In the genomic region with DNA sequence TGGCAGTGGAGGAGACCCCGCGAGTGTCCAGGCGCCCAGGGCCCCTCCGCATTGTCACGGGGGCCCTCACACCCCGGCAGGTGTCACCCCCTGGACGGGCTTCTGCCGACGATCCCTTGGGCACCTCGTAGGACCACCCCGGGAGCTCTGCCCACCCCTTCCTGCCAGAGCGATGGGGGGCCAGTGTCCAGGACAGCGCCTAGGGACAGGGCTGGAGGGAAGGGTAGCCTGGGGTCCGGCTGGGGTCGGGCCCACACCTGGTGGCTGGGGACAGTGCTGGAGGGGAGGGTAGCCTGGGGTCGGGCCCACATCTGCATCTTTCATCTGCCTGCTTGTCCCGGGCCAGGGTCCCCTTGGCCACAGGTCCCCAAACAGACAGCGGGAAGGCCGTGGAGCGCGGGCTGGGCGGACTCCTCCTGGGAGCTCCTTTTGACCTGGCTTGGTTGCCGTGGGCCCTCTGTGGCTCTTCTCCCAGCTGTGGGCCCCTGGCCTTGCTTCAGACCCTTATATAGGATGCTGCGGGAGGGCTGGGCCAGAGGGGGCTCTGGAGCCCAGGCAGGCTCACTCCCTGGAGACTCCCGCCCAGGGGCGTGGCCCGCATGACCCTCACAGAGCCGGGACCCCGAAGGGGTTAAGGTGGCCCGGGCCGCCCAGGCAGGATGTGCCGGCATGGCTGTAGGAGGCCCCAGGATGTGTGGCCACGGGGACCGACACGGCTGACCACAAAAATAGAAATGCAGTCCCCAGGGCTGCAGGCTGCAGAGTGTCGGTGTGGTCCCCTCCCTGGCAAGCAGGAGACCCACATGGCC, we compare ENCODE assay signal across 1 cellular context.
TF ChIP-seq lines count a peak whose summit lies in the region.

No MANE protein-coding gene starts in this region.

TF ChIP-seq in IMR-90, 13 proteins besides CTCF, POLR2A, EP300 and RAD21 (continued from another document):
- TF ChIP-seq, protein P1, sequence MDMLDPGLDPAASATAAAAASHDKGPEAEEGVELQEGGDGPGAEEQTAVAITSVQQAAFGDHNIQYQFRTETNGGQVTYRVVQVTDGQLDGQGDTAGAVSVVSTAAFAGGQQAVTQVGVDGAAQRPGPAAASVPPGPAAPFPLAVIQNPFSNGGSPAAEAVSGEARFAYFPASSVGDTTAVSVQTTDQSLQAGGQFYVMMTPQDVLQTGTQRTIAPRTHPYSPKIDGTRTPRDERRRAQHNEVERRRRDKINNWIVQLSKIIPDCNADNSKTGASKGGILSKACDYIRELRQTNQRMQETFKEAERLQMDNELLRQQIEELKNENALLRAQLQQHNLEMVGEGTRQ (IDR thresholded peaks at IDR 0.05; ENCODE audit: low read depth, low read length), result no peak
- TF ChIP-seq MAFK (IDR thresholded peaks at IDR 0.05; ENCODE audit: low read depth, low read length), result no peak
TF ChIP-seq in IMR-90: peak in this region for 0.
